12 cellular contexts compared by ENCODE assay signal in the genomic region with DNA sequence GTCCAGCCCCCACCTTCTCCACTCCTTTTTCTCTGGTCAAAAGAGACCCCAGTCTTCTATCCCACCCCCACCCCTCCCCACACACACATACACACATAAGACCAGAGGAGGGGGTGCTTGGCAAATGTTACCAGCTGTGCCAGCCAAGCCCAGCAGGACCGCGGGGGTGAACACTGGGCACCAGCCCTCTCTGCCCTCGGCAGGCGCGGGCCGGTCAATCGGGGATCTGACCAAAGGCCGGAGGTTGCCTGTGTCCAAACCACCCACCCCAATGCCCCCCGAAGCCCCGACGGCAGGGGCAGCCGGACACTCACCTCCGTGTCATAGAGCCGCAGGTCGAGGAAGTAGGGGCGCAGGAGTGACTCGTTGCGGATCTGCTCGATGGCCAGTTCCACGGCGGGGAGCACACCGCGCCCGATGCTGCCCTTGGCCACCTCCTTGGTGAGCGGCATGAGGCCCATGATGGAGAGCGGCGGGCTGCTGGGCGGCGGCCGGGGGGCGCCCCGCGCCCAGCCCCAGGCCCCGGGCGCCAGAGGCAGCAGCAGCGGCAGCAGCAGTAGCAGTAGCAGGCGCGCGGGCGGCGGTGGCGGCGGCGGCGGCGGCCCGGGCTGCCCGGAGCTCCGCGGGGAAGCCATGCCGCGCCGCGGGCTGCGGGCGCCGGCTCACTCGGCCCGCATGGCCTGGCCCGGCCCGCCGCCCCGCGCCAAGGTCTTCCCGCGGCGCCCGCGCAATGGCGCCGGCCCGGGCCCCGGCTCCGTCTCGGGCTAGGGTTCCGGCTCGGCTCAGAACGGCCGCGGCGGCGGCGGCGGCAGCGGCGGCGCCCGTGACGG. TPM values are rescaled to one million over a fixed set of nuclear protein-coding genes. Genes with fewer than 3 reads are reported as not detected.
DNase-seq lines count a peak whose midpoint lies in the region; ATAC-seq lines count a peak whose summit lies in the region.
"Had no signal": no experiment of that assay in that cellular context is flagged by ENCODE, and none has a peak within 500 bp of the region (broad histone marks: within the 10 kb centered on the region; RNA-seq: fewer than 3 reads in every experiment).

No MANE protein-coding gene starts in this region.

- no peak overlapping the region for H3K27ac Mint-ChIP-seq in T-helper 2 cell treated with Interferon-gamma antibody and Interleukin-4, amounts not matched to agents 5 μg/mL and 100 μg/mL, for 36 hours
- no peak overlapping the region for H3K27ac Mint-ChIP-seq in activated CD8-positive, alpha-beta memory T cell treated with anti-CD3 and anti-CD28 coated beads, Interleukin-2, amount 10 ng/mL, durations not matched to agents 7 days and 5 days
- H3K27ac Mint-ChIP-seq: CD14-positive monocyte had no signal

- peaks cover 66% of the 10 kb centered on the region for H3K27me3 Mint-ChIP-seq in T-helper 2 cell treated with Interferon-gamma antibody and Interleukin-4, amounts not matched to agents 5 μg/mL and 100 μg/mL, for 36 hours (ENCODE audit: low read depth)
- peaks cover 77% of the 10 kb centered on the region for H3K27me3 Mint-ChIP-seq in activated CD8-positive, alpha-beta memory T cell treated with anti-CD3 and anti-CD28 coated beads, Interleukin-2, amount 10 ng/mL, durations not matched to agents 7 days and 5 days

- peak overlapping the region; percentile 72 for H3K4me2 ChIP-seq in skeletal muscle satellite cell (ENCODE audit: low read length)

- peaks cover 60% of the 10 kb centered on the region for H3K27me3 ChIP-seq in SJSA1 (replicated peaks)
- H3K27me3 ChIP-seq in iPS DF 6.9 (ENCODE audit: control insufficient read depth, insufficient read depth, low read length) = peaks cover 40% of the 10 kb centered on the region
- H3K27me3 ChIP-seq in skeletal muscle satellite cell (ENCODE audit: control insufficient read depth, insufficient read depth, low read length) = peaks cover 86% of the 10 kb centered on the region
- H3K27me3 ChIP-seq: vagina had no signal

- peaks cover 1% of the 10 kb centered on the region for H3K4me1 Mint-ChIP-seq in T-helper 2 cell treated with Interferon-gamma antibody and Interleukin-4, amounts not matched to agents 5 μg/mL and 100 μg/mL, for 36 hours (ENCODE audit: low read depth)
- peaks cover 5% of the 10 kb centered on the region for H3K4me1 Mint-ChIP-seq in activated CD8-positive, alpha-beta memory T cell treated with anti-CD3 and anti-CD28 coated beads, Interleukin-2, amount 10 ng/mL, durations not matched to agents 7 days and 5 days

- no peak for DNase-seq in T-helper 2 cell treated with Interferon-gamma antibody and Interleukin-4, amounts not matched to agents 5 μg/mL and 100 μg/mL, for 36 hours (ENCODE audit: low spot score)
- no peak for DNase-seq in T-helper 2 cell
- DNase-seq in SJSA1 (ENCODE audit: low read depth in 1 of 2, low spot score in 2 of 2) = no peak
- DNase-seq in iPS DF 6.9 (ENCODE audit: low read depth, low spot score) = no peak
- DNase-seq in activated CD8-positive, alpha-beta memory T cell treated with anti-CD3 and anti-CD28 coated beads, Interleukin-2, amount 10 ng/mL, durations not matched to agents 7 days and 5 days = no peak
- no peak for DNase-seq in NCI-H2029 (lab: John Stamatoyannopoulos, UW)
- DNase-seq: cortex of kidney, GOT3 had no signal

- H3K9me3 ChIP-seq in SJSA1 (replicated peaks) (no peaks in the 10 kb centered on the region), iPS DF 6.9 (ENCODE audit: control insufficient read depth, insufficient read depth, low read length) (no peaks in the 10 kb centered on the region), skeletal muscle satellite cell (replicated peaks; ENCODE audit: low read length) (no peaks in the 10 kb centered on the region)
- H3K9me3 ChIP-seq: vagina had no signal

- H3K4me3 ChIP-seq in SJSA1 = peak overlapping the region; percentile 13
- peak overlapping the region; percentile 52; the same call in 1 of the 2 replicates for H3K4me3 ChIP-seq in iPS DF 6.9 (ENCODE audit: low read length)
- peak overlapping the region; percentile 42 for H3K4me3 ChIP-seq in skeletal muscle satellite cell (ENCODE audit: low read length)

- no peaks in the 10 kb centered on the region for H3K9me3 Mint-ChIP-seq in T-helper 2 cell treated with Interferon-gamma antibody and Interleukin-4, amounts not matched to agents 5 μg/mL and 100 μg/mL, for 36 hours
- H3K9me3 Mint-ChIP-seq in activated CD8-positive, alpha-beta memory T cell treated with anti-CD3 and anti-CD28 coated beads, Interleukin-2, amount 10 ng/mL, durations not matched to agents 7 days and 5 days (ENCODE audit: low read depth) = no peaks in the 10 kb centered on the region

- no peak overlapping the region for H3K9ac ChIP-seq in skeletal muscle satellite cell (ENCODE audit: low read depth, low read length)

- peak overlapping the region; percentile 26 for H3K4me3 Mint-ChIP-seq in T-helper 2 cell treated with Interferon-gamma antibody and Interleukin-4, amounts not matched to agents 5 μg/mL and 100 μg/mL, for 36 hours
- no peak overlapping the region for H3K4me3 Mint-ChIP-seq in activated CD8-positive, alpha-beta memory T cell treated with anti-CD3 and anti-CD28 coated beads, Interleukin-2, amount 10 ng/mL, durations not matched to agents 7 days and 5 days

- no peaks in the 10 kb centered on the region for H3K36me3 Mint-ChIP-seq in T-helper 2 cell treated with Interferon-gamma antibody and Interleukin-4, amounts not matched to agents 5 μg/mL and 100 μg/mL, for 36 hours (ENCODE audit: low read depth)
- no peaks in the 10 kb centered on the region for H3K36me3 Mint-ChIP-seq in activated CD8-positive, alpha-beta memory T cell treated with anti-CD3 and anti-CD28 coated beads, Interleukin-2, amount 10 ng/mL, durations not matched to agents 7 days and 5 days
- H3K36me3 Mint-ChIP-seq: CD14-positive monocyte had no signal

- H3K4me1 ChIP-seq in SJSA1 (replicated peaks) (peaks cover 14% of the 10 kb centered on the region), iPS DF 6.9 (ENCODE audit: control insufficient read depth, insufficient read depth, low read length) (peaks cover 5% of the 10 kb centered on the region), skeletal muscle satellite cell (ENCODE audit: control insufficient read depth, insufficient read depth, low read length) (peaks cover 6% of the 10 kb centered on the region)

- H3K27ac ChIP-seq in SJSA1 (no peak overlapping the region), iPS DF 6.9 (ENCODE audit: low read length) (no peak overlapping the region)
- H3K27ac ChIP-seq: vagina had no signal

- ATAC-seq in activated CD8-positive, alpha-beta memory T cell treated with anti-CD3 and anti-CD28 coated beads, Interleukin-2, amount 10 ng/mL, durations not matched to agents 7 days and 5 days = no peak
- ATAC-seq in GM21619 (IDR thresholded peaks at IDR 0.05; ENCODE audit: unreplicated experiment) = no peak

- CTCF ChIA-PET in activated CD8-positive, alpha-beta memory T cell treated with anti-CD3 and anti-CD28 coated beads, Interleukin-2, amount 10 ng/mL, durations not matched to agents 7 days and 5 days (lab: Charles Lee) = no interaction called here

- no CpG with 5 or more reads among the region's 89 CpGs for WGBS in iPS DF 6.9 (ENCODE audit: insufficient coverage, insufficient read length)

- no peaks in the 10 kb centered on the region for H3K36me3 ChIP-seq in SJSA1
- H3K36me3 ChIP-seq in iPS DF 6.9 (ENCODE audit: control insufficient read depth, insufficient read depth, low read length) = no peaks in the 10 kb centered on the region
- H3K36me3 ChIP-seq in skeletal muscle satellite cell (ENCODE audit: insufficient read depth, low read length) = no peaks in the 10 kb centered on the region
- H3K36me3 ChIP-seq: vagina had no signal

RNA-seq across cellular contexts. Expression of gene GABBR2, which starts 0.4 kb away (rescaled TPM):
- not detected in 2 replicates for total RNA-seq in SJSA1 (2014; rRNA removed; shearing (Covaris generic))
- total RNA-seq in skeletal muscle satellite cell (2012; rRNA removed) = 0.51 and 15.1 TPM in 2 replicates
- not detected for total RNA-seq in activated CD8-positive, alpha-beta memory T cell treated with anti-CD3 and anti-CD28 coated beads, Interleukin-2, amount 10 ng/mL, durations not matched to agents 7 days and 5 days
- total RNA-seq: vagina had no signal
